ENCODE assay signal across 26 cellular contexts in genomic region chr2:46161329-46161728, GRCh38.
A peak's percentile ranks its signal among the peaks of the same experiment; 100 is the strongest.
DNase-seq lines count a peak whose midpoint lies in the region; ATAC-seq, FAIRE-seq and TF ChIP-seq lines count a peak whose summit lies in the region.
"Had no signal": no experiment of that assay in that cellular context is flagged by ENCODE, and none has a peak within 500 bp of the region (broad histone marks: within the 10 kb centered on the region; RNA-seq: fewer than 3 reads in every experiment).

No MANE protein-coding gene starts in this region.

- no peak overlapping the region for H3K4me3 Mint-ChIP-seq in Caco-2 (ENCODE audit: unreplicated experiment)
- no peak overlapping the region for H3K4me3 Mint-ChIP-seq in dendritic cell treated with granulocyte-macrophage colony-stimulating factor and Interleukin-4, amounts not matched to agents 40 ng/mL and 50 ng/mL, for 4 days
- H3K4me3 Mint-ChIP-seq in stimulated activated memory B cell treated with anti-CD40 and anti-IgM and Interleukin-4, amounts not matched to agents 10 μg/mL and 1 μg/mL and 100 μg/mL, for 72 hours, result no peak overlapping the region
- H3K4me3 Mint-ChIP-seq: activated CD4-positive, alpha-beta memory T cell treated with anti-CD3 and anti-CD28 coated beads, Interleukin-2, amount 10 ng/mL, durations not matched to agents 7 days and 5 days; naive B cell had no signal

- no peaks in the 10 kb centered on the region for H3K27me3 Mint-ChIP-seq in Caco-2 (ENCODE audit: insufficient read depth, unreplicated experiment)
- H3K27me3 Mint-ChIP-seq in dendritic cell treated with granulocyte-macrophage colony-stimulating factor and Interleukin-4, amounts not matched to agents 40 ng/mL and 50 ng/mL, for 4 days, result peaks cover 2% of the 10 kb centered on the region
- H3K27me3 Mint-ChIP-seq in stimulated activated memory B cell treated with anti-CD40 and anti-IgM and Interleukin-4, amounts not matched to agents 10 μg/mL and 1 μg/mL and 100 μg/mL, for 72 hours, result no peaks in the 10 kb centered on the region
- H3K27me3 Mint-ChIP-seq: activated CD4-positive, alpha-beta memory T cell treated with anti-CD3 and anti-CD28 coated beads, Interleukin-2, amount 10 ng/mL, durations not matched to agents 7 days and 5 days; naive B cell had no signal

- ATAC-seq in stimulated activated memory B cell treated with anti-CD40 and anti-IgM and Interleukin-4, amounts not matched to agents 10 μg/mL and 1 μg/mL and 100 μg/mL, for 72 hours, result no peak
- ATAC-seq: gastrocnemius medialis, psoas muscle had no signal

- H4K20me1 ChIP-seq in Karpas-422 (ENCODE audit: insufficient read depth, low read depth, low read length), result no peaks in the 10 kb centered on the region

- H3K79me2 ChIP-seq in Karpas-422 (ENCODE audit: low read length), result no peaks in the 10 kb centered on the region

- H3K27ac Mint-ChIP-seq in Caco-2 (ENCODE audit: unreplicated experiment), result peak overlapping the region; percentile 85
- H3K27ac Mint-ChIP-seq in dendritic cell treated with granulocyte-macrophage colony-stimulating factor and Interleukin-4, amounts not matched to agents 40 ng/mL and 50 ng/mL, for 4 days, result peak overlapping the region; percentile 56
- peak overlapping the region; percentile 16 for H3K27ac Mint-ChIP-seq in stimulated activated memory B cell treated with anti-CD40 and anti-IgM and Interleukin-4, amounts not matched to agents 10 μg/mL and 1 μg/mL and 100 μg/mL, for 72 hours
- H3K27ac Mint-ChIP-seq: activated CD4-positive, alpha-beta memory T cell treated with anti-CD3 and anti-CD28 coated beads, Interleukin-2, amount 10 ng/mL, durations not matched to agents 7 days and 5 days had no signal

- no peak overlapping the region for H3K4me3 ChIP-seq in Caco-2 (ENCODE audit: low read depth, low read length)
- H3K4me3 ChIP-seq in Karpas-422 (ENCODE audit: low read length), result no peak overlapping the region
- H3K4me3 ChIP-seq: breast epithelium, esophagus muscularis mucosa, gastrocnemius medialis, psoas muscle, transverse colon had no signal

- no peak overlapping the region for H2AFZ ChIP-seq in Karpas-422 (ENCODE audit: low read length)

- no TSS peak for BruUV-seq in Caco-2 (replicated peaks; lab: Mats Ljungman, UMichigan)

- H3K9ac ChIP-seq in Karpas-422 (ENCODE audit: low read length), result no peak overlapping the region

- no peaks in the 10 kb centered on the region for H3K9me2 ChIP-seq in Karpas-422 (replicated peaks; ENCODE audit: insufficient read depth, low read length)

- peak overlapping the region; percentile 37; the same call in 1 of the 2 replicates for H3K27ac ChIP-seq in Karpas-422 (ENCODE audit: low read length)
- H3K27ac ChIP-seq: gastrocnemius medialis, psoas muscle had no signal

- no peaks in the 10 kb centered on the region for H3K9me3 ChIP-seq in Caco-2
- H3K9me3 ChIP-seq in Karpas-422 (ENCODE audit: low read length), result no peaks in the 10 kb centered on the region
- H3K9me3 ChIP-seq: breast epithelium, esophagus muscularis mucosa, gastrocnemius medialis, psoas muscle, transverse colon had no signal

- FAIRE-seq in RCC 7860 (lab: Jason Lieb, UNC), result no peak
- FAIRE-seq: colon had no signal

- H3K4me1 ChIP-seq in Caco-2 (peaks cover 37% of the 10 kb centered on the region), Karpas-422 (ENCODE audit: low read length) (peaks cover 15% of the 10 kb centered on the region)

- peaks cover 45% of the 10 kb centered on the region for H3K4me1 Mint-ChIP-seq in Caco-2 (ENCODE audit: low read depth, unreplicated experiment)
- peaks cover 23% of the 10 kb centered on the region for H3K4me1 Mint-ChIP-seq in dendritic cell treated with granulocyte-macrophage colony-stimulating factor and Interleukin-4, amounts not matched to agents 40 ng/mL and 50 ng/mL, for 4 days (ENCODE audit: low read depth)
- peaks cover 7% of the 10 kb centered on the region for H3K4me1 Mint-ChIP-seq in stimulated activated memory B cell treated with anti-CD40 and anti-IgM and Interleukin-4, amounts not matched to agents 10 μg/mL and 1 μg/mL and 100 μg/mL, for 72 hours

- no peaks in the 10 kb centered on the region for H3K27me3 ChIP-seq in Caco-2 (replicated peaks; ENCODE audit: control insufficient read depth, insufficient read depth, low read length)
- H3K27me3 ChIP-seq in Karpas-422 (ENCODE audit: low read length), result no peaks in the 10 kb centered on the region
- H3K27me3 ChIP-seq: breast epithelium, esophagus muscularis mucosa, gastrocnemius medialis, transverse colon had no signal

- DNase-seq in Caco-2 (no peak), Karpas-422 (no peak), RCC 7860 (ENCODE audit: low spot score) (no peak), NCI-H128 (lab: John Stamatoyannopoulos, UW; ENCODE audit: unreplicated experiment) (no peak), cortex of kidney (lab: John Stamatoyannopoulos, UW) (no peak)
- DNase-seq in activated naive CD4-positive, alpha-beta T cell (lab: John Stamatoyannopoulos, UW), result no peak
- DNase-seq: activated CD4-positive, alpha-beta memory T cell treated with anti-CD3 and anti-CD28 coated beads, Interleukin-2, amount 10 ng/mL, durations not matched to agents 7 days and 5 days; activated CD4-positive, alpha-beta T cell treated with anti-CD3 and anti-CD28 coated beads for 1 hour; activated gamma-delta T cell treated with Interleukin-2 at 50 U/mL for 16 hours; amniotic stem cell; C1 segment of cervical spinal cord; gastrocnemius medialis; hippocampal formation; naive B cell; NCI-H1436 treated with DMSO at 0.1 percent for 48 hours; NCI-H2107; NCI-H446; psoas muscle; stimulated activated CD4-positive, alpha-beta T cell treated with anti-CD3 and anti-CD28 coated beads, Interleukin-15, amount 100 ng/mL, for 24 hours; T-helper 1 cell; transverse colon had no signal

- H3K36me3 Mint-ChIP-seq in Caco-2 (ENCODE audit: insufficient read depth, unreplicated experiment), result peaks cover 7% of the 10 kb centered on the region
- peaks cover 5% of the 10 kb centered on the region for H3K36me3 Mint-ChIP-seq in dendritic cell treated with granulocyte-macrophage colony-stimulating factor and Interleukin-4, amounts not matched to agents 40 ng/mL and 50 ng/mL, for 4 days (ENCODE audit: low read depth)
- H3K36me3 Mint-ChIP-seq in stimulated activated memory B cell treated with anti-CD40 and anti-IgM and Interleukin-4, amounts not matched to agents 10 μg/mL and 1 μg/mL and 100 μg/mL, for 72 hours, result peaks cover 96% of the 10 kb centered on the region

- H3K9me3 Mint-ChIP-seq in Caco-2 (ENCODE audit: unreplicated experiment), result no peaks in the 10 kb centered on the region
- H3K9me3 Mint-ChIP-seq in dendritic cell treated with granulocyte-macrophage colony-stimulating factor and Interleukin-4, amounts not matched to agents 40 ng/mL and 50 ng/mL, for 4 days, result no peaks in the 10 kb centered on the region
- no peaks in the 10 kb centered on the region for H3K9me3 Mint-ChIP-seq in stimulated activated memory B cell treated with anti-CD40 and anti-IgM and Interleukin-4, amounts not matched to agents 10 μg/mL and 1 μg/mL and 100 μg/mL, for 72 hours
- H3K9me3 Mint-ChIP-seq: activated CD4-positive, alpha-beta memory T cell treated with anti-CD3 and anti-CD28 coated beads, Interleukin-2, amount 10 ng/mL, durations not matched to agents 7 days and 5 days; naive B cell had no signal

- POLR2A ChIA-PET in Caco-2 (lab: Charles Lee), result no interaction called here

- TF ChIP-seq CTCF in Caco-2 (IDR thresholded peaks at IDR 0.05; ENCODE audit: insufficient read depth in 1 of 2, low read depth in 1 of 2, low read length in 1 of 2, severe bottlenecking in 1 of 2, unreplicated experiment in 1 of 2), result no peak

- H3K36me3 ChIP-seq in Caco-2 (ENCODE audit: control insufficient read depth, insufficient read depth, low read length), result no peaks in the 10 kb centered on the region
- H3K36me3 ChIP-seq in Karpas-422 (ENCODE audit: insufficient read depth, low read length), result peaks cover 18% of the 10 kb centered on the region; the same call in 1 of the 2 replicates
- H3K36me3 ChIP-seq: breast epithelium, transverse colon had no signal

- CTCF ChIA-PET in Caco-2 (lab: Charles Lee), result no interaction called here

- intact Hi-C loops in Caco-2 (cut with micrococcal nuclease; ENCODE audit: unreplicated experiment), result no loop called here
- intact Hi-C loops in dendritic cell treated with granulocyte-macrophage colony-stimulating factor and Interleukin-4, amounts not matched to agents 40 ng/mL and 50 ng/mL, for 4 days (cut with micrococcal nuclease), result loop anchor here (10.0 kb wide), 1 partner anchor 203 kb away; no protein-coding TSS in a partner anchor

- H3K4me2 ChIP-seq in Karpas-422 (ENCODE audit: low read depth, low read length, poor library complexity, severe bottlenecking), result no peak overlapping the region

Comparison
In these comparisons a context has a peak if more than half of its experiments do, and no peak if none do; other contexts are left out.
1. H3K27ac Mint-ChIP-seq: peak in every context shown above with its lines; median percentile 85 in Caco-2; 56 in dendritic cell treated with granulocyte-macrophage colony-stimulating factor and Interleukin-4, amounts not matched to agents 40 ng/mL and 50 ng/mL, for 4 days; 16 in stimulated activated memory B cell treated with anti-CD40 and anti-IgM and Interleukin-4, amounts not matched to agents 10 μg/mL and 1 μg/mL and 100 μg/mL, for 72 hours.